Comparison of ENCODE assay signal across 7 cellular contexts in the genomic region with DNA sequence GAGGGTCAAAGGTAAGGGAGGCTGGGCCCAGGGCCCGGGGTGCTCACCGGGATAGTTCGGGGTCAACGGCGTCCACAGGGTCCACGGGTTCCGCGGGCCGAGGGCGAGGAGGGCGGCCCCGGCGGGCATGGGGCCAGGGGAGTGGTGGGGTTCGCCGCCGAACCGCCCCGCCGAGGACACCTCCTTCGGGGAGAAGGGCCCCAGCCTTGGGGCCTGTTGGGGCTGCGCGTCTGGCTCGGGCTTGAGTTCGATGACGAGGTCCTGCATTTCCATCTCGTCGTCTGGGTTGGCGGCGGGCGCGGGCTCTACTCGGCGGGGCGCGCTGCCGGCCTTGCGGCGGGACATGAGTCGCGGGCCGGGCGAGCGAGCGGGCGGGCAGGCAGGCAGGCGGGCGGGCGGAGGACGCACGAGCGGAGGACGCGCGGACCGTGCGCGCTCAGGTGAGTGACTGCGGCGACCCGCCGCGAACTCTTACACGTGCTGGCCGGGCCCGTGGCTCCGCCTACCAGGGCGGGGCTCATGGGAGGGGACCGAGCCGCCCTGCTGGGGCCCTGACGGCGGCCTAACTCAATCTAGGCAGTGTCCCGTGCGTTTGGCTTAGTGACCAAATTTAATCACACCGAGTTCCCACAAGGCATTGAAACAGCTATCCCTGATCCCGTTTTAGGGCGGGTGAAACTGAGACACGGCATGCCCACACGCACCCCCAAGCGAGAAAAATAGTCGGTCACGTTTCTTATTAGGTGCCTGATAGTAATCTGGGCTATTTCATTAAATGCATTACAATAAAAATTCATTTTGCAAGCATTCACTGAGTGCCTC. TPM values are rescaled to one million over a fixed set of nuclear protein-coding genes. Genes with fewer than 3 reads are reported as not detected.
A peak's percentile ranks its signal among the peaks of the same experiment; 100 is the strongest.
DNase-seq lines count a peak whose midpoint lies in the region; ATAC-seq lines count a peak whose summit lies in the region.

A gene (minus strand): TSS at position 450 of the 822 bp plus-strand sequence. CDS start 105 bp downstream, at position 345.

- no peaks in the 10 kb centered on the region for H3K27me3 ChIP-seq in mesenchymal stem cell (ENCODE audit: control insufficient read depth in 1 of 2, insufficient read depth in 1 of 2, low read length in 2 of 2)

- peak within 1 kb of the TSS; percentile 78 for H4K91ac ChIP-seq in mesenchymal stem cell (ENCODE audit: low read length)

- H2BK12ac ChIP-seq in mesenchymal stem cell (ENCODE audit: low read length in 2 of 2) = no peak within 1 kb of the TSS

- peak within 1 kb of the TSS; percentile 61 to 78 for H3K4me3 ChIP-seq in mesenchymal stem cell (ENCODE audit: insufficient read depth in 1 of 2, low read depth in 1 of 2, low read length in 2 of 2)

- no peak within 1 kb of the TSS for H3K27ac ChIP-seq in mesenchymal stem cell (ENCODE audit: low read length, poor library complexity, severe bottlenecking)

- H3K79me1 ChIP-seq in mesenchymal stem cell (replicated peaks; ENCODE audit: low read length, poor library complexity, severe bottlenecking) = peaks cover 7% of the 10 kb centered on the region

- H3K4me2 ChIP-seq in mesenchymal stem cell (ENCODE audit: low read length, poor library complexity, severe bottlenecking) = peak within 1 kb of the TSS; percentile 74

- H2AFZ ChIP-seq in mesenchymal stem cell (ENCODE audit: low read depth, low read length) = peak within 1 kb of the TSS; percentile 88

- peaks cover 12 to 17% of the 10 kb centered on the region in 2 experiments for H3K36me3 ChIP-seq in mesenchymal stem cell (ENCODE audit: control insufficient read depth in 1 of 2, insufficient read depth in 2 of 2, low read depth in 1 of 2, low read length in 2 of 2)

- no peak within 1 kb of the TSS for H2BK120ac ChIP-seq in mesenchymal stem cell (ENCODE audit: low read depth, low read length)

- H3K4me1 ChIP-seq in mesenchymal stem cell (ENCODE audit: control insufficient read depth, insufficient read depth, low read depth, low read length) = peaks cover 29% of the 10 kb centered on the region

- peak within 1 kb of the TSS in 1 of 2 experiments; percentile 62 for H3K14ac ChIP-seq in mesenchymal stem cell (ENCODE audit: low read length in 2 of 2)

- no peak within 1 kb of the TSS for H2BK5ac ChIP-seq in mesenchymal stem cell (ENCODE audit: low read depth, low read length, poor library complexity, severe bottlenecking)

- H3K9ac ChIP-seq in mesenchymal stem cell (ENCODE audit: low read length) = peak within 1 kb of the TSS; percentile 74

- peak; percentile 49 for ATAC-seq in GM18498 (IDR thresholded peaks at IDR 0.05; ENCODE audit: unreplicated experiment)
- peak; percentile 40 for ATAC-seq in HG02840 (IDR thresholded peaks at IDR 0.05; ENCODE audit: low FRiP score, unreplicated experiment)

- peak within 1 kb of the TSS; percentile 42 to 77 for H3K4ac ChIP-seq in mesenchymal stem cell (ENCODE audit: low read depth in 1 of 2, low read length in 2 of 2)

- H2BK15ac ChIP-seq in mesenchymal stem cell (ENCODE audit: low read depth, poor library complexity, severe bottlenecking) = no peak within 1 kb of the TSS

- no peaks in the 10 kb centered on the region for H3K9me3 ChIP-seq in mesenchymal stem cell (ENCODE audit: control insufficient read depth, low read length)

- peak within 1 kb of the TSS; percentile 52 for H4K8ac ChIP-seq in mesenchymal stem cell (ENCODE audit: low read length)

- H2AK5ac ChIP-seq in mesenchymal stem cell (ENCODE audit: low read length, severe bottlenecking) = peak within 1 kb of the TSS; percentile 22

- DNase-seq in NCI-H446 (lab: John Stamatoyannopoulos, UW) (peak; percentile 33 to 82), mesenchymal stem cell (peak; percentile 51)
- peak; percentile 57 to 71 for DNase-seq in activated CD4-positive, alpha-beta T cell treated with anti-CD3 and anti-CD28 coated beads, Interleukin-2, amount 50 U/mL, for 24 hours (ENCODE audit: low read depth in 1 of 2, low spot score in 1 of 2)
- peak; percentile 67 for DNase-seq in effector CD4-positive, alpha-beta T cell
- peak; percentile 77 to 81 for DNase-seq in stimulated activated CD8-positive, alpha-beta memory T cell treated with anti-CD3 and anti-CD28 coated beads, Interleukin-2, amount 100 ng/mL, for 48 hours (ENCODE audit: low read depth in 2 of 2)

- peak within 1 kb of the TSS; percentile 28 to 88 for H3K18ac ChIP-seq in mesenchymal stem cell (ENCODE audit: low read depth in 1 of 2, low read length in 2 of 2)

- WGBS in mesenchymal stem cell = 1% methylated on average over 64 of the region's 81 CpGs

- H3K23ac ChIP-seq in mesenchymal stem cell (ENCODE audit: low read length in 2 of 2) = peak within 1 kb of the TSS in 1 of 2 experiments; percentile 97

RNA-seq across cellular contexts. Expression of the gene that starts here (rescaled TPM):
- 0.58 TPM for polyA plus RNA-seq in mesenchymal stem cell (2013, experiment 1 of 2)
- 0.56 TPM for polyA plus RNA-seq in mesenchymal stem cell (2013, experiment 2 of 2)
